Comparison of ENCODE assay signal across 16 cellular contexts in genomic region chr2:143974262-143974661, GRCh38.
"Had no signal": no experiment of that assay in that cellular context is flagged by ENCODE, and none has a peak within 500 bp of the region (broad histone marks: within the 10 kb centered on the region; RNA-seq: fewer than 3 reads in every experiment).

No MANE protein-coding gene starts in this region.

- H3K9me3 ChIP-seq: ascending aorta, heart left ventricle, mucosa of descending colon, neutrophil, tibial nerve had no signal

- H3K27me3 Mint-ChIP-seq: activated CD4-positive, alpha-beta T cell treated with anti-CD3 and anti-CD28 coated beads for 36 hours; activated naive CD8-positive, alpha-beta T cell treated with anti-CD3 and anti-CD28 coated beads, Interleukin-2, amount 10 ng/mL, durations not matched to agents 7 days and 5 days; naive thymus-derived CD8-positive, alpha-beta T cell had no signal

- H3K36me3 ChIP-seq: heart left ventricle, neutrophil, tibial nerve had no signal

- FAIRE-seq: small intestine had no signal

- H3K9me3 Mint-ChIP-seq: activated naive CD8-positive, alpha-beta T cell treated with anti-CD3 and anti-CD28 coated beads, Interleukin-2, amount 10 ng/mL, durations not matched to agents 7 days and 5 days; naive thymus-derived CD8-positive, alpha-beta T cell had no signal

- ATAC-seq: activated CD4-positive, alpha-beta T cell treated with anti-CD3 and anti-CD28 coated beads for 36 hours; activated CD8-positive, alpha-beta T cell treated with anti-CD3 and anti-CD28 coated beads, Interleukin-2, amount 10 ng/mL, durations not matched to agents 7 days and 5 days; heart left ventricle; mucosa of descending colon; naive thymus-derived CD8-positive, alpha-beta T cell had no signal

- H3K27ac ChIP-seq: ascending aorta, coronary artery, heart left ventricle, neutrophil, tibial nerve, VCaP had no signal

- H3K4me3 ChIP-seq: ascending aorta, coronary artery, heart left ventricle, mucosa of descending colon, tibial nerve had no signal

- H3K27ac Mint-ChIP-seq: activated CD4-positive, alpha-beta T cell treated with anti-CD3 and anti-CD28 coated beads for 36 hours; activated CD8-positive, alpha-beta T cell treated with anti-CD3 and anti-CD28 coated beads, Interleukin-2, amount 10 ng/mL, durations not matched to agents 7 days and 5 days; activated naive CD8-positive, alpha-beta T cell treated with anti-CD3 and anti-CD28 coated beads, Interleukin-2, amount 10 ng/mL, durations not matched to agents 7 days and 5 days; naive thymus-derived CD8-positive, alpha-beta T cell had no signal

- H3K4me1 ChIP-seq: ascending aorta, heart left ventricle, tibial nerve had no signal

- DNase-seq: activated CD4-positive, alpha-beta T cell treated with anti-CD3 and anti-CD28 coated beads for 36 hours; activated CD8-positive, alpha-beta memory T cell treated with anti-CD3 and anti-CD28 coated beads, Interleukin-2, amount 50 U/mL, for 48 hours; activated CD8-positive, alpha-beta T cell treated with anti-CD3 and anti-CD28 coated beads, Interleukin-2, amount 10 ng/mL, durations not matched to agents 7 days and 5 days; activated naive CD8-positive, alpha-beta T cell treated with anti-CD3 and anti-CD28 coated beads, Interleukin-2, amount 10 ng/mL, durations not matched to agents 7 days and 5 days; effector CD8-positive, alpha-beta T cell; heart left ventricle; mucosa of descending colon; naive thymus-derived CD8-positive, alpha-beta T cell; retina; small intestine; T-helper 9 cell had no signal

- H3K4me3 Mint-ChIP-seq: activated CD4-positive, alpha-beta T cell treated with anti-CD3 and anti-CD28 coated beads for 36 hours; activated CD8-positive, alpha-beta T cell treated with anti-CD3 and anti-CD28 coated beads, Interleukin-2, amount 10 ng/mL, durations not matched to agents 7 days and 5 days; activated naive CD8-positive, alpha-beta T cell treated with anti-CD3 and anti-CD28 coated beads, Interleukin-2, amount 10 ng/mL, durations not matched to agents 7 days and 5 days; naive thymus-derived CD8-positive, alpha-beta T cell had no signal

- H3K27me3 ChIP-seq: ascending aorta, heart left ventricle, neutrophil, tibial nerve had no signal

- H3K4me1 Mint-ChIP-seq: activated CD4-positive, alpha-beta T cell treated with anti-CD3 and anti-CD28 coated beads for 36 hours; activated naive CD8-positive, alpha-beta T cell treated with anti-CD3 and anti-CD28 coated beads, Interleukin-2, amount 10 ng/mL, durations not matched to agents 7 days and 5 days; naive thymus-derived CD8-positive, alpha-beta T cell had no signal
